In genomic region chr2:24087032-24087431, GRCh38 we compare ENCODE assay signal across 28 cellular contexts. TPM values are rescaled to one million over a fixed set of nuclear protein-coding genes. Genes with fewer than 3 reads are reported as not detected.
"Had no signal": no experiment of that assay in that cellular context is flagged by ENCODE, and none has a peak within 500 bp of the region (broad histone marks: within the 10 kb centered on the region; RNA-seq: fewer than 3 reads in every experiment).

No MANE protein-coding gene starts in this region.

- H3K27ac Mint-ChIP-seq: dendritic cell treated with granulocyte-macrophage colony-stimulating factor and Interleukin-4, amounts not matched to agents 40 ng/mL and 50 ng/mL, for 4 days; effector memory CD8-positive, alpha-beta T cell; endodermal cell; mesothelial cell of epicardium had no signal

- FAIRE-seq: endometrium, islet of Langerhans, keratinocyte had no signal

- DNase-seq: colonic mucosa; cortex of kidney; effector CD8-positive, alpha-beta T cell; effector memory CD8-positive, alpha-beta T cell; endodermal cell; erythroblast; esophagus squamous epithelium; foreskin fibroblast; foreskin melanocyte; gastrocnemius medialis; glutamatergic neuron; head of caudate nucleus; heart right ventricle; hippocampal formation; left cardiac atrium; left lung; left ventricle myocardium superior; lower lobe of right lung; mesenchymal stem cell; mucosa of descending colon had no signal

- H3K36me3 ChIP-seq: colonic mucosa had no signal

- H3K27ac ChIP-seq: colonic mucosa, epithelial cell of prostate, esophagus squamous epithelium, gastrocnemius medialis, heart right ventricle, left lung, lower lobe of right lung had no signal

- H3K4me1 ChIP-seq: colonic mucosa had no signal

- H3K9me3 Mint-ChIP-seq: dendritic cell treated with granulocyte-macrophage colony-stimulating factor and Interleukin-4, amounts not matched to agents 40 ng/mL and 50 ng/mL, for 4 days; effector memory CD8-positive, alpha-beta T cell; endodermal cell; mesothelial cell of epicardium had no signal

- H3K9me3 ChIP-seq: colonic mucosa, esophagus squamous epithelium, gastrocnemius medialis, heart right ventricle, left lung, lower lobe of right lung, mucosa of descending colon had no signal

- ATAC-seq: effector memory CD8-positive, alpha-beta T cell; esophagus mucosa; gastrocnemius medialis; heart right ventricle; left cardiac atrium; left lung; left ventricle myocardium superior; lower lobe of right lung; mucosa of descending colon had no signal

- H3K27me3 ChIP-seq: colonic mucosa, esophagus squamous epithelium, gastrocnemius medialis, heart right ventricle, left lung had no signal

- H3K4me3 ChIP-seq: colonic mucosa, esophagus squamous epithelium, gastrocnemius medialis, heart right ventricle, left lung, lower lobe of right lung, mucosa of descending colon had no signal

- H3K27me3 Mint-ChIP-seq: dendritic cell treated with granulocyte-macrophage colony-stimulating factor and Interleukin-4, amounts not matched to agents 40 ng/mL and 50 ng/mL, for 4 days; effector memory CD8-positive, alpha-beta T cell had no signal

- H3K4me3 Mint-ChIP-seq: dendritic cell treated with granulocyte-macrophage colony-stimulating factor and Interleukin-4, amounts not matched to agents 40 ng/mL and 50 ng/mL, for 4 days; effector memory CD8-positive, alpha-beta T cell; endodermal cell; mesothelial cell of epicardium had no signal

RNA-seq across cellular contexts. Expression of gene PFN4, which starts 36.1 kb away (rescaled TPM):
- total RNA-seq: esophagus squamous epithelium, gastrocnemius medialis, mesenteric fat pad, mucosa of descending colon had no signal
